Comparison of ENCODE assay signal across 14 cellular contexts in genomic region chr13:88802886-88803285, GRCh38.
"Had no signal": no experiment of that assay in that cellular context is flagged by ENCODE, and none has a peak within 500 bp of the region (broad histone marks: within the 10 kb centered on the region; RNA-seq: fewer than 3 reads in every experiment).

No MANE protein-coding gene starts in this region.

- DNase-seq: activated CD4-positive, alpha-beta T cell treated with anti-CD3 and anti-CD28 coated beads, Interleukin-2, amount 50 U/mL, for 1 hour; activated CD8-positive, alpha-beta memory T cell treated with anti-CD3 and anti-CD28 coated beads for 24 hours; activated gamma-delta T cell treated with Interleukin-2 at 50 U/mL for 16 hours; activated naive CD8-positive, alpha-beta T cell treated with anti-CD3 and anti-CD28 coated beads for 36 hours; hypothalamus; kidney glomerular epithelial cell; occipital lobe; stimulated activated CD4-positive, alpha-beta T cell treated with anti-CD3 and anti-CD28 coated beads, Interleukin-2, amount 100 ng/mL, for 48 hours; stimulated activated naive B cell treated with anti-CD40 and anti-IgM and Interleukin-4, amounts not matched to agents 10 μg/mL and 1 μg/mL and 100 μg/mL, for 72 hours; tibial artery had no signal

- H3K27me3 ChIP-seq: breast epithelium, tibial artery, vagina had no signal

- H3K4me3 Mint-ChIP-seq: activated naive CD8-positive, alpha-beta T cell treated with anti-CD3 and anti-CD28 coated beads for 36 hours; natural killer cell treated with Interleukin-12 subunit alpha and Interleukin-12 subunit beta and Interleukin-15 and Interleukin-18, amount 100 ng/mL, for 72 hours; stimulated activated naive B cell treated with anti-CD40 and anti-IgM and Interleukin-4, amounts not matched to agents 10 μg/mL and 1 μg/mL and 100 μg/mL, for 72 hours had no signal

- H3K4me1 Mint-ChIP-seq: activated naive CD8-positive, alpha-beta T cell treated with anti-CD3 and anti-CD28 coated beads for 36 hours; stimulated activated naive B cell treated with anti-CD40 and anti-IgM and Interleukin-4, amounts not matched to agents 10 μg/mL and 1 μg/mL and 100 μg/mL, for 72 hours had no signal

- H3K4me3 ChIP-seq: breast epithelium, tibial artery, vagina had no signal

- ATAC-seq: esophagus mucosa; natural killer cell treated with Interleukin-12 subunit alpha and Interleukin-12 subunit beta and Interleukin-15 and Interleukin-18, amount 100 ng/mL, for 72 hours; stimulated activated naive B cell treated with anti-CD40 and anti-IgM and Interleukin-4, amounts not matched to agents 10 μg/mL and 1 μg/mL and 100 μg/mL, for 72 hours had no signal

- H3K27ac Mint-ChIP-seq: activated naive CD8-positive, alpha-beta T cell treated with anti-CD3 and anti-CD28 coated beads for 36 hours; natural killer cell treated with Interleukin-12 subunit alpha and Interleukin-12 subunit beta and Interleukin-15 and Interleukin-18, amount 100 ng/mL, for 72 hours; stimulated activated naive B cell treated with anti-CD40 and anti-IgM and Interleukin-4, amounts not matched to agents 10 μg/mL and 1 μg/mL and 100 μg/mL, for 72 hours had no signal

- H3K27me3 Mint-ChIP-seq: activated naive CD8-positive, alpha-beta T cell treated with anti-CD3 and anti-CD28 coated beads for 36 hours; natural killer cell treated with Interleukin-12 subunit alpha and Interleukin-12 subunit beta and Interleukin-15 and Interleukin-18, amount 100 ng/mL, for 72 hours; stimulated activated naive B cell treated with anti-CD40 and anti-IgM and Interleukin-4, amounts not matched to agents 10 μg/mL and 1 μg/mL and 100 μg/mL, for 72 hours had no signal

- H3K4me1 ChIP-seq: breast epithelium, tibial artery, vagina had no signal

- H3K36me3 Mint-ChIP-seq: activated naive CD8-positive, alpha-beta T cell treated with anti-CD3 and anti-CD28 coated beads for 36 hours; stimulated activated naive B cell treated with anti-CD40 and anti-IgM and Interleukin-4, amounts not matched to agents 10 μg/mL and 1 μg/mL and 100 μg/mL, for 72 hours had no signal

- H3K27ac ChIP-seq: breast epithelium, tibial artery, vagina had no signal
